ENCODE assay signal across 8 cellular contexts in genomic region chr10:76984559-76985443, GRCh38.
DNase-seq lines count a peak whose midpoint lies in the region; ATAC-seq and TF ChIP-seq lines count a peak whose summit lies in the region.

No MANE protein-coding gene starts in this region.

- intact Hi-C loops in Calu3 (cut with micrococcal nuclease; ENCODE audit: unreplicated experiment) (loop anchor here (2.0 to 10.0 kb wide), 2 partner anchors 438 to 950 kb away; no protein-coding TSS in a partner anchor), OCI-LY7 (cut with micrococcal nuclease; ENCODE audit: unreplicated experiment) (no loop called here)

- no peaks in the 10 kb centered on the region for H3K79me2 ChIP-seq in OCI-LY7 (ENCODE audit: insufficient read depth, low read depth, low read length)

- H2BK12ac ChIP-seq in neuronal stem cell (ENCODE audit: low read length): no peak overlapping the region

- H3K14ac ChIP-seq in neuronal stem cell (ENCODE audit: low read length): no peak overlapping the region

- no peak overlapping the region for H3K9ac ChIP-seq in neuronal stem cell (ENCODE audit: low read depth, low read length, poor library complexity)

- H3K27ac Mint-ChIP-seq in Calu3 (ENCODE audit: unreplicated experiment): no peak overlapping the region
- no peak overlapping the region for H3K27ac Mint-ChIP-seq in activated T-cell treated with anti-CD3 and anti-CD28 coated beads, Interleukin-2, amount 50 U/mL, for 72 hours

- H3K27me3 ChIP-seq in neuronal stem cell (ENCODE audit: control insufficient read depth in 3 of 3, insufficient read depth in 3 of 3, low read depth in 1 of 3, low read length in 3 of 3): no peaks in the 10 kb centered on the region

- no peak overlapping the region for H3K4me3 Mint-ChIP-seq in Calu3 (ENCODE audit: low read depth, unreplicated experiment)
- no peak overlapping the region for H3K4me3 Mint-ChIP-seq in activated T-cell treated with anti-CD3 and anti-CD28 coated beads, Interleukin-2, amount 50 U/mL, for 72 hours

- H3K79me1 ChIP-seq in neuronal stem cell (ENCODE audit: low read depth, low read length): no peaks in the 10 kb centered on the region

- H4K91ac ChIP-seq in neuronal stem cell (ENCODE audit: low read depth, low read length, poor library complexity): no peak overlapping the region

- H2BK15ac ChIP-seq in neuronal stem cell (ENCODE audit: low read length): no peak overlapping the region

- H2AK5ac ChIP-seq in neuronal stem cell (ENCODE audit: low read depth, low read length): no peak overlapping the region

- H3K9me2 ChIP-seq in OCI-LY7 (ENCODE audit: insufficient read depth, low read length): no peaks in the 10 kb centered on the region

- H2AFZ ChIP-seq in OCI-LY7 (ENCODE audit: low read length): no peak overlapping the region
- H2AFZ ChIP-seq in neuronal stem cell (ENCODE audit: low read length): no peak overlapping the region

- H3K4ac ChIP-seq in neuronal stem cell (ENCODE audit: low read length): no peak overlapping the region

- H3K4me1 Mint-ChIP-seq in Calu3 (ENCODE audit: low read depth, unreplicated experiment): no peaks in the 10 kb centered on the region
- no peaks in the 10 kb centered on the region for H3K4me1 Mint-ChIP-seq in activated T-cell treated with anti-CD3 and anti-CD28 coated beads, Interleukin-2, amount 50 U/mL, for 72 hours (ENCODE audit: low read depth)

- peak; percentile 90 for TF ChIP-seq CTCF in Calu3 (IDR thresholded peaks at IDR 0.05; ENCODE audit: unreplicated experiment)
- peak; percentile 94 for TF ChIP-seq CTCF in OCI-LY7 (conservative IDR thresholded peaks at IDR 0.05; ENCODE audit: low read length)
- peak; percentile 98 for TF ChIP-seq CTCF in fibroblast of pulmonary artery (IDR thresholded peaks at IDR 0.05; ENCODE audit: low read length, missing control alignments)

- DNase-seq in Calu3 (peak; percentile 86), KBM-7 (peak; percentile 64), OCI-LY7 (ENCODE audit: low spot score) (peak; percentile 72), fibroblast of pulmonary artery (ENCODE audit: low read depth) (peak; percentile 77), neuronal stem cell (ENCODE audit: low spot score) (peak; percentile 65), stromal cell of bone marrow (ENCODE audit: low read depth) (peak; percentile 39)
- DNase-seq in activated T-cell treated with anti-CD3 and anti-CD28 coated beads, Interleukin-2, amount 50 U/mL, for 72 hours: peak; percentile 63 to 72

- BruUV-seq in Calu3 (replicated peaks; lab: Mats Ljungman, UMichigan): no TSS peak
- BruUV-seq in OCI-LY7 (replicated peaks; lab: Mats Ljungman, UMichigan): no TSS peak

- in situ Hi-C loops in KBM-7 (cut with MboI; ENCODE audit: low pct_unique_long_range_greater_than_20kb, low sequenced_read_pairs): no loop called here

- no peaks in the 10 kb centered on the region for H3K36me3 Mint-ChIP-seq in Calu3 (ENCODE audit: insufficient read depth, unreplicated experiment)
- no peaks in the 10 kb centered on the region for H3K36me3 Mint-ChIP-seq in activated T-cell treated with anti-CD3 and anti-CD28 coated beads, Interleukin-2, amount 50 U/mL, for 72 hours (ENCODE audit: insufficient read depth in 2 of 2)

- H2BK5ac ChIP-seq in neuronal stem cell (ENCODE audit: low read length): no peak overlapping the region

- H3K27ac ChIP-seq in OCI-LY7 (ENCODE audit: low read depth, low read length, poor library complexity, severe bottlenecking) (no peak overlapping the region), neuronal stem cell (replicated peaks; ENCODE audit: low read length) (no peak overlapping the region)

- H3K4me1 ChIP-seq in OCI-LY7 (ENCODE audit: insufficient read depth, low read length, poor library complexity, severe bottlenecking): no peaks in the 10 kb centered on the region
- peaks cover 0 to 5% of the 10 kb centered on the region in 2 donors for H3K4me1 ChIP-seq in neuronal stem cell (ENCODE audit: control insufficient read depth in 2 of 2, insufficient read depth in 1 of 2, low read depth in 1 of 2, low read length in 2 of 2)

- POLR2A ChIA-PET in OCI-LY7 (lab: Charles Lee): no interaction called here

- H4K8ac ChIP-seq in neuronal stem cell (ENCODE audit: low read depth, low read length): no peak overlapping the region

- H4K20me1 ChIP-seq in OCI-LY7 (ENCODE audit: insufficient read depth, low read length): no peaks in the 10 kb centered on the region

- H3K27me3 Mint-ChIP-seq in Calu3 (ENCODE audit: unreplicated experiment): peaks cover 58% of the 10 kb centered on the region
- no peaks in the 10 kb centered on the region for H3K27me3 Mint-ChIP-seq in activated T-cell treated with anti-CD3 and anti-CD28 coated beads, Interleukin-2, amount 50 U/mL, for 72 hours (ENCODE audit: low read depth)

- H3K4me2 ChIP-seq in OCI-LY7 (ENCODE audit: low read length) (no peak overlapping the region), neuronal stem cell (ENCODE audit: insufficient read depth, low read length, poor library complexity, severe bottlenecking) (no peak overlapping the region)

- H2BK120ac ChIP-seq in neuronal stem cell (ENCODE audit: low read depth, low read length): no peak overlapping the region

- H3K18ac ChIP-seq in neuronal stem cell (ENCODE audit: low read length): no peak overlapping the region

- H3K9me3 Mint-ChIP-seq in Calu3 (ENCODE audit: low read depth, unreplicated experiment): no peaks in the 10 kb centered on the region
- H3K9me3 Mint-ChIP-seq in activated T-cell treated with anti-CD3 and anti-CD28 coated beads, Interleukin-2, amount 50 U/mL, for 72 hours: no peaks in the 10 kb centered on the region

- no peak overlapping the region for H3K23ac ChIP-seq in neuronal stem cell (ENCODE audit: low read depth, low read length, poor library complexity)

- no CpG with 5 or more reads among the region's 6 CpGs for whole genome bisulfite sequencing in neuronal stem cell (ENCODE audit: extremely low coverage in 2 of 2, insufficient read length in 2 of 2, insufficient replicate concordance in 1 of 2), 2 donors

- CTCF ChIA-PET in Calu3 (lab: Charles Lee): interaction anchor here (0.5 to 1.0 kb wide), 3 partner anchors 8 to 437 kb away, joined by 3 read pairs; no protein-coding TSS in a partner anchor
- CTCF ChIA-PET in OCI-LY7 (lab: Charles Lee; ENCODE audit: unreplicated experiment): no interaction called here

- ATAC-seq in GM21528 (IDR thresholded peaks at IDR 0.05; ENCODE audit: low FRiP score, unreplicated experiment): peak; percentile 89
- ATAC-seq in activated T-cell treated with anti-CD3 and anti-CD28 coated beads, Interleukin-2, amount 50 U/mL, for 72 hours (replicated peaks in 1 of 2): peak in 1 of 2 donors; percentile 50

- no peak overlapping the region for H3K4me3 ChIP-seq in OCI-LY7 (ENCODE audit: low read depth, low read length, poor library complexity, severe bottlenecking)
- no peak overlapping the region for H3K4me3 ChIP-seq in fibroblast of pulmonary artery (replicated peaks; ENCODE audit: low read depth, low read length)
- H3K4me3 ChIP-seq in neuronal stem cell (ENCODE audit: low read length in 2 of 2): no peak overlapping the region

- H3K36me3 ChIP-seq in OCI-LY7 (ENCODE audit: insufficient read depth, low read length) (no peaks in the 10 kb centered on the region), neuronal stem cell (replicated peaks in 1 of 2; ENCODE audit: control insufficient read depth in 2 of 2, insufficient read depth in 2 of 2, low read length in 2 of 2) (no peaks in the 10 kb centered on the region)

- no peaks in the 10 kb centered on the region for H3K9me3 ChIP-seq in OCI-LY7 (ENCODE audit: low read length)
- no peaks in the 10 kb centered on the region for H3K9me3 ChIP-seq in neuronal stem cell (replicated peaks in 1 of 2; ENCODE audit: control insufficient read depth in 2 of 2, insufficient read depth in 1 of 2, low read depth in 1 of 2, low read length in 2 of 2)
